Comparison of ENCODE assay signal across 27 cellular contexts in genomic region chr4:47425628-47426027, GRCh38.
"Had no signal": no experiment of that assay in that cellular context is flagged by ENCODE, and none has a peak within 500 bp of the region (broad histone marks: within the 10 kb centered on the region; RNA-seq: fewer than 3 reads in every experiment).

No MANE protein-coding gene starts in this region.

- DNase-seq: occipital lobe; psoas muscle; right lobe of liver; sigmoid colon; small intestine; stimulated activated CD4-positive, alpha-beta T cell treated with anti-CD3 and anti-CD28 coated beads, Interleukin-15, amount 100 ng/mL, for 24 hours; stimulated activated CD4-positive, alpha-beta T cell treated with anti-CD3 and anti-CD28 coated beads, Interleukin-2, amount 100 ng/mL, for 24 hours; stimulated activated CD4-positive, alpha-beta T cell treated with anti-CD3 and anti-CD28 coated beads, Interleukin-2, amount 100 ng/mL, for 48 hours; stimulated activated CD4-positive, alpha-beta T cell treated with anti-CD3 and anti-CD28 coated beads, Interleukin-4, amount 100 ng/mL, for 24 hours; stimulated activated naive B cell treated with anti-CD40 and anti-IgM and Interleukin-4, amounts not matched to agents 10 μg/mL and 1 μg/mL and 100 μg/mL, for 72 hours; stimulated activated naive CD4-positive, alpha-beta T cell treated with Interleukin-2 at 50 U/mL for 16 hours; stomach; thyroid gland; trophoblast cell had no signal

- FAIRE-seq: small intestine, urothelium cell line had no signal

- H3K4me1 ChIP-seq: neural progenitor cell, parathyroid adenoma, psoas muscle, right lobe of liver, sigmoid colon, stomach, thyroid gland, tibial nerve, upper lobe of left lung, vagina had no signal

- H3K4me3 ChIP-seq: neural progenitor cell, ovary, psoas muscle, right lobe of liver, sigmoid colon, stomach, thoracic aorta, thyroid gland, tibial nerve, upper lobe of left lung, vagina had no signal

- H3K9me3 ChIP-seq: ovary, psoas muscle, right lobe of liver, sigmoid colon, stomach, thoracic aorta, thyroid gland, tibial nerve, upper lobe of left lung, vagina had no signal

- H3K36me3 ChIP-seq: neural progenitor cell, ovary, right lobe of liver, sigmoid colon, stomach, thoracic aorta, thyroid gland, tibial nerve, upper lobe of left lung, vagina had no signal

- H3K27ac ChIP-seq: neural progenitor cell, ovary, parathyroid adenoma, psoas muscle, right lobe of liver, sigmoid colon, stomach, thoracic aorta, thyroid gland, tibial nerve, upper lobe of left lung, vagina had no signal

- H3K27me3 Mint-ChIP-seq: stimulated activated naive B cell treated with anti-CD40 and anti-IgM and Interleukin-4, amounts not matched to agents 10 μg/mL and 1 μg/mL and 100 μg/mL, for 72 hours had no signal

- H3K9me3 Mint-ChIP-seq: nephron; neural progenitor cell; stimulated activated effector memory CD8-positive, alpha-beta T cell treated with anti-CD3 and anti-CD28 coated beads, Interleukin-12 subunit alpha, Interleukin-12 subunit beta, amount 100 ng/mL, for 72 hours; stimulated activated naive B cell treated with anti-CD40 and anti-IgM and Interleukin-4, amounts not matched to agents 10 μg/mL and 1 μg/mL and 100 μg/mL, for 72 hours; stimulated activated naive CD8-positive, alpha-beta T cell treated with anti-CD3 and anti-CD28 coated beads, Interleukin-15, Interleukin-2, amounts not matched to agents 100 ng/mL and 50 ng/mL, for 24 hours had no signal

- ATAC-seq: psoas muscle; right cardiac atrium; right lobe of liver; stimulated activated effector memory CD8-positive, alpha-beta T cell treated with anti-CD3 and anti-CD28 coated beads, Interleukin-12 subunit alpha, Interleukin-12 subunit beta, amount 100 ng/mL, for 72 hours; stimulated activated naive B cell treated with anti-CD40 and anti-IgM and Interleukin-4, amounts not matched to agents 10 μg/mL and 1 μg/mL and 100 μg/mL, for 72 hours had no signal

- H3K4me3 Mint-ChIP-seq: nephron; neural progenitor cell; stimulated activated effector memory CD8-positive, alpha-beta T cell treated with anti-CD3 and anti-CD28 coated beads, Interleukin-12 subunit alpha, Interleukin-12 subunit beta, amount 100 ng/mL, for 72 hours; stimulated activated naive B cell treated with anti-CD40 and anti-IgM and Interleukin-4, amounts not matched to agents 10 μg/mL and 1 μg/mL and 100 μg/mL, for 72 hours; stimulated activated naive CD8-positive, alpha-beta T cell treated with anti-CD3 and anti-CD28 coated beads, Interleukin-15, Interleukin-2, amounts not matched to agents 100 ng/mL and 50 ng/mL, for 24 hours had no signal

- H3K4me1 Mint-ChIP-seq: nephron; neural progenitor cell; stimulated activated effector memory CD8-positive, alpha-beta T cell treated with anti-CD3 and anti-CD28 coated beads, Interleukin-12 subunit alpha, Interleukin-12 subunit beta, amount 100 ng/mL, for 72 hours; stimulated activated naive B cell treated with anti-CD40 and anti-IgM and Interleukin-4, amounts not matched to agents 10 μg/mL and 1 μg/mL and 100 μg/mL, for 72 hours had no signal

- H3K27ac Mint-ChIP-seq: nephron; neural progenitor cell; progenitor cell of endocrine pancreas; stimulated activated effector memory CD8-positive, alpha-beta T cell treated with anti-CD3 and anti-CD28 coated beads, Interleukin-12 subunit alpha, Interleukin-12 subunit beta, amount 100 ng/mL, for 72 hours; stimulated activated naive B cell treated with anti-CD40 and anti-IgM and Interleukin-4, amounts not matched to agents 10 μg/mL and 1 μg/mL and 100 μg/mL, for 72 hours; stimulated activated naive CD8-positive, alpha-beta T cell treated with anti-CD3 and anti-CD28 coated beads, Interleukin-15, Interleukin-2, amounts not matched to agents 100 ng/mL and 50 ng/mL, for 24 hours had no signal

- H3K27me3 ChIP-seq: neural progenitor cell, ovary, right lobe of liver, sigmoid colon, stomach, thyroid gland, tibial nerve, upper lobe of left lung, vagina had no signal

- H3K9ac ChIP-seq: neural progenitor cell, parathyroid adenoma had no signal

- H3K36me3 Mint-ChIP-seq: neural progenitor cell; stimulated activated effector memory CD8-positive, alpha-beta T cell treated with anti-CD3 and anti-CD28 coated beads, Interleukin-12 subunit alpha, Interleukin-12 subunit beta, amount 100 ng/mL, for 72 hours; stimulated activated naive B cell treated with anti-CD40 and anti-IgM and Interleukin-4, amounts not matched to agents 10 μg/mL and 1 μg/mL and 100 μg/mL, for 72 hours had no signal
